Comparison of ENCODE assay signal across 5 cellular contexts in genomic region chr22:17875631-17876030, GRCh38.
"Had no signal": no experiment of that assay in that cellular context is flagged by ENCODE, and none has a peak within 500 bp of the region (broad histone marks: within the 10 kb centered on the region; RNA-seq: fewer than 3 reads in every experiment).

No MANE protein-coding gene starts in this region.

- H2AFZ ChIP-seq: GM23338 had no signal

- H3K4me3 ChIP-seq: GM23338 had no signal

- H3K4me2 ChIP-seq: GM23338 had no signal

- DNase-seq: H9, HCEC 1CT had no signal

- H3K27ac ChIP-seq: HL-60 had no signal

- ATAC-seq: HepG2 had no signal
